8 cellular contexts compared by ENCODE assay signal in the genomic region with DNA sequence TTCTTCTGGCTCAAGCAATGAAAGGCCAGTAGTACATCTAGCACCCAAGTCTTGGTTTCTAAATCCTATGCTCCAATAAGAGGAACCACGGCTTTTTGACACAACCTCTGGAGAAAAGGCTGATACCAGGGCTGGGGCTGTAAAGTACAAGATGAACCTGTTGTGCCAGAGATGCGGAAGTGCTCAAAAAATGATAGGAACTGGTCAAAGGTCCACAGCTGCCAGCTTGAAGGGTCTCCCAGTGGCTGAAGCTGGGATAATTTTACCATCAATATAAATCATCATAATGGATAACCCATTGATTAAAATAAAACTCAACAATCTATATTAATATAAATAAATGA. TPM values are rescaled to one million over a fixed set of nuclear protein-coding genes. Genes with fewer than 3 reads are reported as not detected.
A peak's percentile ranks its signal among the peaks of the same experiment; 100 is the strongest.
DNase-seq lines count a peak whose midpoint lies in the region; ATAC-seq and TF ChIP-seq lines count a peak whose summit lies in the region.

No MANE protein-coding gene starts in this region.

- ATAC-seq in HG03558 (IDR thresholded peaks at IDR 0.05; ENCODE audit: extremely low read depth, unreplicated experiment) (peak; percentile 0), activated B cell treated with CpG ODN at 0.5 μM for 24 hours (ENCODE audit: low read depth) (peak; percentile 8), left ventricle myocardium superior (peak; percentile 1)
- peak; percentile 2 for ATAC-seq in stimulated activated memory B cell treated with anti-CD40 and anti-IgM and Interleukin-4, amounts not matched to agents 10 μg/mL and 1 μg/mL and 100 μg/mL, for 72 hours

- peaks cover 6% of the 10 kb centered on the region for H3K36me3 Mint-ChIP-seq in activated B cell treated with CpG ODN at 0.5 μM for 24 hours (ENCODE audit: low read depth)
- H3K36me3 Mint-ChIP-seq in stimulated activated memory B cell treated with anti-CD40 and anti-IgM and Interleukin-4, amounts not matched to agents 10 μg/mL and 1 μg/mL and 100 μg/mL, for 72 hours = no peaks in the 10 kb centered on the region

- intact Hi-C loops in activated B cell treated with CpG ODN at 0.5 μM for 24 hours (cut with micrococcal nuclease) = loop anchor here (1.0 to 5.0 kb wide), 6 partner anchors 38 to 221 kb away; a partner anchor contains a TSS
- intact Hi-C loops in left ventricle myocardium superior (cut with micrococcal nuclease) = loop anchor here (5.0 kb wide), 1 partner anchor 39 kb away; no protein-coding TSS in a partner anchor

- no peaks in the 10 kb centered on the region for H3K27me3 Mint-ChIP-seq in activated B cell treated with CpG ODN at 0.5 μM for 24 hours
- no peaks in the 10 kb centered on the region for H3K27me3 Mint-ChIP-seq in stimulated activated memory B cell treated with anti-CD40 and anti-IgM and Interleukin-4, amounts not matched to agents 10 μg/mL and 1 μg/mL and 100 μg/mL, for 72 hours

- H3K4me3 Mint-ChIP-seq in activated B cell treated with CpG ODN at 0.5 μM for 24 hours = peak overlapping the region; percentile 97
- peak overlapping the region; percentile 95 for H3K4me3 Mint-ChIP-seq in stimulated activated memory B cell treated with anti-CD40 and anti-IgM and Interleukin-4, amounts not matched to agents 10 μg/mL and 1 μg/mL and 100 μg/mL, for 72 hours

- POLR2A ChIA-PET in activated B cell treated with CpG ODN at 0.5 μM for 24 hours (lab: Charles Lee) = interaction anchor here (1.0 to 1.8 kb wide), 2 partner anchors 18 to 39 kb away, joined by 3 to 8 read pairs; a partner anchor contains a TSS

- TF ChIP-seq CTCF in GM13976 (IDR thresholded peaks at IDR 0.05; ENCODE audit: borderline replicate concordance, control extremely low read depth, extremely low read depth, insufficient read depth, missing control alignments) = no peak
- TF ChIP-seq CTCF in activated B cell treated with CpG ODN at 0.5 μM for 24 hours (IDR thresholded peaks at IDR 0.05) = no peak

- H3K9me3 Mint-ChIP-seq in activated B cell treated with CpG ODN at 0.5 μM for 24 hours = no peaks in the 10 kb centered on the region
- H3K9me3 Mint-ChIP-seq in stimulated activated memory B cell treated with anti-CD40 and anti-IgM and Interleukin-4, amounts not matched to agents 10 μg/mL and 1 μg/mL and 100 μg/mL, for 72 hours = no peaks in the 10 kb centered on the region

- CTCF ChIA-PET in activated B cell treated with CpG ODN at 0.5 μM for 24 hours (lab: Charles Lee) = interaction anchor here (1.0 to 1.8 kb wide), 4 partner anchors 32 to 116 kb away, joined by 3 to 5 read pairs (median 4); no protein-coding TSS in a partner anchor

- H3K4me1 Mint-ChIP-seq in activated B cell treated with CpG ODN at 0.5 μM for 24 hours = peaks cover 22% of the 10 kb centered on the region
- peaks cover 16% of the 10 kb centered on the region for H3K4me1 Mint-ChIP-seq in stimulated activated memory B cell treated with anti-CD40 and anti-IgM and Interleukin-4, amounts not matched to agents 10 μg/mL and 1 μg/mL and 100 μg/mL, for 72 hours

- peak overlapping the region; percentile 83 for H3K27ac Mint-ChIP-seq in activated B cell treated with CpG ODN at 0.5 μM for 24 hours
- H3K27ac Mint-ChIP-seq in stimulated activated memory B cell treated with anti-CD40 and anti-IgM and Interleukin-4, amounts not matched to agents 10 μg/mL and 1 μg/mL and 100 μg/mL, for 72 hours = peak overlapping the region; percentile 80

- in situ Hi-C loops in GM13976 (cut with MboI; ENCODE audit: low sequenced_read_pairs, unreplicated experiment) = no loop called here

- peak; percentile 21 for DNase-seq in GM13976 (ENCODE audit: low spot score)
- no peak for DNase-seq in activated B cell treated with CpG ODN at 0.5 μM for 24 hours
- no peak for DNase-seq in left ventricle myocardium superior
- no peak for DNase-seq in DMS153 treated with DMSO at 0.1 percent for 48 hours (lab: John Stamatoyannopoulos, UW; ENCODE audit: unreplicated experiment)
- DNase-seq in NCI-H2227 treated with DMSO at 0.1 percent for 48 hours (lab: John Stamatoyannopoulos, UW) = no peak
- no peak for DNase-seq in NK-92 treated with Interleukin-12 subunit alpha and Interleukin-12 subunit beta, amount 100 ng/mL, for 24 hours (lab: John Stamatoyannopoulos, UW)

RNA-seq across cellular contexts. Expression of a gene that starts 0.6 kb away (rescaled TPM):
- 4.5 and 4.9 TPM in 2 replicates for total RNA-seq in activated B cell treated with CpG ODN at 0.5 μM for 24 hours
- total RNA-seq in left ventricle myocardium superior = 63.6 TPM

RNA-seq across cellular contexts. Expression of a gene that starts 39.1 kb away (rescaled TPM):
- 5.0 and 6.3 TPM in 2 replicates for total RNA-seq in activated B cell treated with CpG ODN at 0.5 μM for 24 hours
- 4.8 TPM for total RNA-seq in left ventricle myocardium superior

Comparison
In these comparisons a context has a peak if more than half of its experiments do, and no peak if none do; other contexts are left out.
1. RNA of a gene that starts 0.6 kb away (total RNA-seq): 63.6 TPM in left ventricle myocardium superior (single experiment); 4.5 to 4.9 TPM in activated B cell treated with CpG ODN at 0.5 μM for 24 hours; every median in the first group is over 10 times any median in the second.
2. Peak in every context shown above with its lines, with median percentiles within 50 percentile points of each other: ATAC-seq.